12 cellular contexts compared by ENCODE assay signal in the genomic region with DNA sequence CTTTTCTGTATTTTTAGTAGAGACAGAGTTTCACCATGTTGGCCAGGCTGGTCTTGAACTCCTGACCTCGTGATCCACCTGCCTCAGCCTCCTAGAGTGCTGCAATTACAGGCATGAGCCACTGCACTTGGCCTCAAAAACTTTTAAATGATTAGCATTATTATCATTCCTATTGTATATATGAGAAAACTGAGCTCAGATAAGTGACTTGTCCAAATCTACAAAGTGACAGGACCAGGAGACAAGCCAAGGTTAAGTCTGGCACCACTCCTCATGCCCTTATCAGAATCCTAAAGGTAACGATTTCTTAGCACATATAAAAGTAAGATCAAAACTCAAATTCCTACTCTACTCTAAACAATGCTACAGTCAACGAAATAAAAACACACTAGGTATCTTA. TPM values are rescaled to one million over a fixed set of nuclear protein-coding genes. Genes with fewer than 3 reads are reported as not detected.
"Had no signal": no experiment of that assay in that cellular context is flagged by ENCODE, and none has a peak within 500 bp of the region (broad histone marks: within the 10 kb centered on the region; RNA-seq: fewer than 3 reads in every experiment).

No MANE protein-coding gene starts in this region.

- H3K4me3 Mint-ChIP-seq: HFFc6 had no signal

- H2AFZ ChIP-seq: GM23248 had no signal

- H3K9me3 Mint-ChIP-seq: HFFc6 had no signal

- H3K4me3 ChIP-seq: GM23248, HAP-1, K562 had no signal

- DNase-seq: GM23248, GOT3, H7, HFFc6, KG1 had no signal

- ATAC-seq: HCT116, HepG2, K562 had no signal

- H3K9ac ChIP-seq: GM23248 had no signal

- H3K4me1 ChIP-seq: HAP-1 had no signal

- H3K9me3 ChIP-seq: HAP-1 had no signal

- H3K27ac ChIP-seq: GM23248, HL-60 had no signal

RNA-seq across cellular contexts. Expression of a gene that starts 58.5 kb away (rescaled TPM):
- total RNA-seq: GM23248, H4, HepG2, HFFc6, HT1080, K562 had no signal
- polyA plus RNA-seq: GM23248, HepG2, K562 had no signal
